Comparison of ENCODE assay signal across 8 cellular contexts in genomic region chr2:67724261-67724660, GRCh38.
"Had no signal": no experiment of that assay in that cellular context is flagged by ENCODE, and none has a peak within 500 bp of the region (broad histone marks: within the 10 kb centered on the region; RNA-seq: fewer than 3 reads in every experiment).

No MANE protein-coding gene starts in this region.

- H3K4me1 ChIP-seq: HAP-1 had no signal

- H2AFZ ChIP-seq: GM23248, GM23338 had no signal

- H3K9me3 ChIP-seq: HAP-1 had no signal

- H3K27ac ChIP-seq: GM23248 had no signal

- H3K4me2 ChIP-seq: GM23338 had no signal

- H3K9ac ChIP-seq: GM23248 had no signal

- H3K4me3 ChIP-seq: GM23248, GM23338, HAP-1 had no signal

- H3K36me3 ChIP-seq: HAP-1 had no signal

- DNase-seq: GM23248, GOT3, H7, H9, HCEC 1CT, HFFc6 had no signal
